In the genomic region with DNA sequence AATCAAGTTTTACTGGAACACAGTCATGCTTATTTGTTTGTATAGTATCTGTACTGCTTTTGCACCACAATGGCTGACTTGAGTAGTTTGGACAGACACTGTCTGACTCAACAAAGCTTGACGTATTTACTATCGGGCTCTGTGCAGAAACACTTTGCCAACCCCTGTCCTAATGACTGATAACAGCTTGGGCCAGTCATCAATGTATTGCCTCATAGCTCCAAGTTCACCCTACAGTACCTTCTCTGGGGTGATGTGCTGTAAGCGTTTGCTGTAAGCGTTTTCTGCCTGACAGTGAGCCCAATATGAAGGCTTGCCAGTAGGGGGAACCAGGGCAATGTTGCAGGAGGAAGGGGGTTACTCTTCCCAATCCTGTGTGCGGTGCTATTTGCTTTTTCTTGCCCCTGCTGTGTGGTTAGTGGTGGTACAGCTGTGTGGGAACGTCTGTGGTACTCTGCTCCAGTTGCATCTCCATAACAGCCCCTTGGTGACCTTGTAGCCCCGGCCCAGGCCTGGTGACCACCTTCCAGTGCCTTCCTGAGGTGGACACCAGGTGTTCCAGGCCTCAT, we compare ENCODE assay signal across 9 cellular contexts. TPM values are rescaled to one million over a fixed set of nuclear protein-coding genes. Genes with fewer than 3 reads are reported as not detected.
DNase-seq lines count a peak whose midpoint lies in the region; ATAC-seq, FAIRE-seq and TF ChIP-seq lines count a peak whose summit lies in the region.
"Had no signal": no experiment of that assay in that cellular context is flagged by ENCODE, and none has a peak within 500 bp of the region (broad histone marks: within the 10 kb centered on the region; RNA-seq: fewer than 3 reads in every experiment).

No MANE protein-coding gene starts in this region.

- ATAC-seq in gastroesophageal sphincter (peak; percentile 87), HG03378 (IDR thresholded peaks at IDR 0.05; ENCODE audit: unreplicated experiment) (no peak)

- peaks cover 0 to 5% (median 0%) of the 10 kb centered on the region in 3 donors for H3K4me1 ChIP-seq in gastroesophageal sphincter
- H3K4me1 ChIP-seq in small intestine (ENCODE audit: control insufficient read depth in 2 of 2, insufficient read depth in 1 of 2, low read depth in 1 of 2, low read length in 1 of 2), result peaks cover 0 to 4% of the 10 kb centered on the region in 2 donors
- H3K4me1 ChIP-seq: parathyroid adenoma had no signal

- TF ChIP-seq CTCF in LNCAP (IDR thresholded peaks at IDR 0.05), result peak; percentile 30; the same call in 1 of the 2 replicates
- TF ChIP-seq CTCF in gastroesophageal sphincter (IDR thresholded peaks at IDR 0.05), result peak in 1 of 4 experiments; percentile 20

- H3K4me3 ChIP-seq in gastroesophageal sphincter (no peak overlapping the region), small intestine (ENCODE audit: low read depth in 1 of 2, low read length in 2 of 2) (no peak overlapping the region)

- H3K27me3 ChIP-seq in gastroesophageal sphincter (peaks cover 25% of the 10 kb centered on the region), small intestine (ENCODE audit: control insufficient read depth in 2 of 2, insufficient read depth in 2 of 2, low read length in 2 of 2) (peaks cover 0 to 3% of the 10 kb centered on the region in 2 donors)

- no peak for FAIRE-seq in small intestine (lab: Jason Lieb, UNC)

- H3K27ac ChIP-seq in gastroesophageal sphincter (no peak overlapping the region), small intestine (ENCODE audit: low read depth in 1 of 2, low read length in 1 of 2) (no peak overlapping the region)
- H3K27ac ChIP-seq: parathyroid adenoma had no signal

- no peak for TF ChIP-seq EP300 in gastroesophageal sphincter (IDR thresholded peaks at IDR 0.05)

- in situ Hi-C loops in SK-MEL-5 (cut with HindIII; ENCODE audit: low pct_unique_long_range_greater_than_20kb, low sequenced_read_pairs), result no loop called here

- 24 to 34% methylated on average over 4 to 6 of the region's 7 CpGs for WGBS in gastroesophageal sphincter (ENCODE audit: low coverage in 1 of 2), 2 donors
- 17 to 34% (median 31%) methylated on average over 7 of the region's 7 CpGs for WGBS in small intestine, 3 donors

- H3K9me3 ChIP-seq in gastroesophageal sphincter (no peaks in the 10 kb centered on the region), small intestine (ENCODE audit: control insufficient read depth, low read depth) (no peaks in the 10 kb centered on the region)

- H3K36me3 ChIP-seq in gastroesophageal sphincter (no peaks in the 10 kb centered on the region), small intestine (ENCODE audit: control insufficient read depth in 2 of 2, insufficient read depth in 2 of 2, low read length in 2 of 2) (no peaks in the 10 kb centered on the region)

- TF ChIP-seq POLR2A in gastroesophageal sphincter (IDR thresholded peaks at IDR 0.05), result no peak

- DNase-seq in ELF-1 (ENCODE audit: low read depth, low spot score) (peak; percentile 75), SK-MEL-5 (ENCODE audit: low read depth, low spot score) (peak; percentile 64), small intestine (peak; percentile 96), retina (no peak), NCI-H774 (lab: John Stamatoyannopoulos, UW) (no peak)

RNA-seq across cellular contexts. Expression of a gene that starts 5.4 kb away (rescaled TPM):
- 0.05 and 0.16 TPM in 2 replicates for total RNA-seq in SK-MEL-5 (2014; rRNA removed; shearing (Covaris generic))
- 0.01 and 0.22 TPM in 2 replicates for polyA plus RNA-seq in SK-MEL-5 (2015; cell fraction: cytosol; rRNA removed)
- not detected in 2 replicates for polyA plus RNA-seq in SK-MEL-5 (2015; cell fraction: nucleus; rRNA removed)
- total RNA-seq in gastroesophageal sphincter, result not detected
- under 1 TPM in 1 of 3 donors, not detected in 2; 0.03 TPM for polyA plus RNA-seq in small intestine

RNA-seq across cellular contexts. Expression of a gene that starts 31.3 kb away (rescaled TPM):
- total RNA-seq in SK-MEL-5 (2014; rRNA removed; shearing (Covaris generic)), result 3.0 and 3.5 TPM in 2 replicates
- 8.5 and 10.1 TPM in 2 replicates for polyA plus RNA-seq in SK-MEL-5 (2015; cell fraction: cytosol; rRNA removed)
- 14.7 and 20.7 TPM in 2 replicates for polyA plus RNA-seq in SK-MEL-5 (2015; cell fraction: nucleus; rRNA removed)
- total RNA-seq in gastroesophageal sphincter, result 10 to 100 TPM; 24.4 to 40.6 (median 38.5) TPM
- polyA plus RNA-seq in small intestine, result 10 to 100 TPM; 14.3 to 18.8 (median 14.5) TPM

Comparison
In these comparisons a context has a peak if more than half of its experiments do, and no peak if none do; other contexts are left out.
1. DNase-seq: peak in ELF-1 (single experiment), SK-MEL-5 (single experiment) and small intestine (single experiment); none in retina (single experiment) and NCI-H774 (single experiment).